ENCODE assay signal across 1 cellular context in the genomic region with DNA sequence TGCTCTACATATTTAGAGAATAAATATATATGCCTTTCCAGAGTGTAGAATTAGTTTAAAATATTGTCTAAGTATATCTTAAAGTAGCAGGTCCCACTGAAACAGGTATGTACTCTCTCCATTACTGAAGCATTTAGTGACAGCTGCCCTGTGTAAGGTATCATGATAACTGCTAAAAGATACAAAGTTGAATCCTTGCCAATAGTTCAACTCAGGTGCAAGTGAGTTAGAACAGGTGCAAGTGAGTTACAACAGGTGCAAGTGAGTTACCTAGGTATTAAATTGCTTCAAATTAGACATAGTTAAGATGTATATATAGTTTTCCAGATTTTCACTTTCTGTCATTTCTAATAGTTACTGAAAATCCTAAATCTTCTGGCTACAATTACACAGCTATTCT.
TF ChIP-seq lines count a peak whose summit lies in the region.

No MANE protein-coding gene starts in this region.

TF ChIP-seq in GM12878, 131 proteins besides CTCF, POLR2A, EP300 and RAD21 (continued from another document):
- TF ChIP-seq POLR2AphosphoS5 (IDR thresholded peaks at IDR 0.05; ENCODE audit: low read length): no peak
- TF ChIP-seq STAT3 (IDR thresholded peaks at IDR 0.05; ENCODE audit: low read depth, low read length): no peak
- no peak for TF ChIP-seq HDGF (IDR thresholded peaks at IDR 0.05)
- TF ChIP-seq TAF1 (IDR thresholded peaks at IDR 0.05; ENCODE audit: borderline replicate concordance, low read depth, low read length): no peak
- TF ChIP-seq NR2C1 (IDR thresholded peaks at IDR 0.05): no peak
